Comparison of ENCODE assay signal across 1 cellular context in the genomic region with DNA sequence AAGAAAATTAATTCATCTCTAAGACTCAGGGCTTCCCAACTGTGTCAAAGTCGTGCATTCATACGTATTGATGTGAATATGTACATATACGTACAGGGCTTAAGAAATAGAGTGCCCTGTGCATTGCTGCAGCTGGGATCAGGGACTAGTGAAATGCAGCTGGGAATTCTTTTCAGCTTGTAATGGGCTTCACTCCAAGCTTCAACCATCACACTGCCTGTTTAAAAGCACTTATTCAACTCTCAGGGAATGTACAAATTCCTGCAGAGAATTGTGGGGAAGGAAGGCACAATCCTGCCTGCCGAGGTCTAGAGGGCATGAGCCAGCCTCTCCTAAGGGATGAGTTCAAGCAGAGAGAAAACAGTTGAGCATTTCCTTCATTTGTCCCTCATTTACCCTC.
TF ChIP-seq lines count a peak whose summit lies in the region.

No MANE protein-coding gene starts in this region.

TF ChIP-seq in IMR-90, 13 proteins besides CTCF, POLR2A, EP300 and RAD21:
- TF ChIP-seq BHLHE40 (IDR thresholded peaks at IDR 0.05; ENCODE audit: low read depth, low read length) = no peak
- no peak for TF ChIP-seq RFX5 (IDR thresholded peaks at IDR 0.05; ENCODE audit: low read depth, low read length)
- TF ChIP-seq, protein P1, sequence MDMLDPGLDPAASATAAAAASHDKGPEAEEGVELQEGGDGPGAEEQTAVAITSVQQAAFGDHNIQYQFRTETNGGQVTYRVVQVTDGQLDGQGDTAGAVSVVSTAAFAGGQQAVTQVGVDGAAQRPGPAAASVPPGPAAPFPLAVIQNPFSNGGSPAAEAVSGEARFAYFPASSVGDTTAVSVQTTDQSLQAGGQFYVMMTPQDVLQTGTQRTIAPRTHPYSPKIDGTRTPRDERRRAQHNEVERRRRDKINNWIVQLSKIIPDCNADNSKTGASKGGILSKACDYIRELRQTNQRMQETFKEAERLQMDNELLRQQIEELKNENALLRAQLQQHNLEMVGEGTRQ (IDR thresholded peaks at IDR 0.05; ENCODE audit: low read depth, low read length) = no peak
- no peak for TF ChIP-seq RCOR1 (IDR thresholded peaks at IDR 0.05; ENCODE audit: insufficient replicate concordance, low read length)
- TF ChIP-seq MAZ (IDR thresholded peaks at IDR 0.05; ENCODE audit: borderline replicate concordance, low read depth, low read length) = no peak
- no peak for TF ChIP-seq ELK1 (IDR thresholded peaks at IDR 0.05; ENCODE audit: borderline replicate concordance, low read depth, low read length)
- no peak for TF ChIP-seq CHD1 (IDR thresholded peaks at IDR 0.05; ENCODE audit: low read depth, low read length)
- TF ChIP-seq FOS (IDR thresholded peaks at IDR 0.05; ENCODE audit: low read depth, low read length) = no peak
- TF ChIP-seq MAFK (IDR thresholded peaks at IDR 0.05; ENCODE audit: low read depth, low read length) = no peak
- no peak for TF ChIP-seq CEBPB (IDR thresholded peaks at IDR 0.05; ENCODE audit: low read depth, low read length)
- no peak for TF ChIP-seq NFE2L2 (IDR thresholded peaks at IDR 0.05; ENCODE audit: low read depth, low read length)
- no peak for TF ChIP-seq MXI1 (IDR thresholded peaks at IDR 0.05; ENCODE audit: borderline replicate concordance, low read depth, low read length)
- TF ChIP-seq SMC3 (IDR thresholded peaks at IDR 0.05; ENCODE audit: low read depth, low read length) = no peak
